8 cellular contexts compared by ENCODE assay signal in genomic region chr5:177495243-177496060, GRCh38. TPM values are rescaled to one million over a fixed set of nuclear protein-coding genes. Genes with fewer than 3 reads are reported as not detected.
DNase-seq lines count a peak whose midpoint lies in the region; ATAC-seq and TF ChIP-seq lines count a peak whose summit lies in the region.

No MANE protein-coding gene starts in this region.

- peaks cover 30% of the 10 kb centered on the region for H3K27me3 Mint-ChIP-seq in dendritic cell treated with granulocyte-macrophage colony-stimulating factor and Interleukin-4, amounts not matched to agents 40 ng/mL and 50 ng/mL, for 4 days
- no peaks in the 10 kb centered on the region for H3K27me3 Mint-ChIP-seq in mesothelial cell of epicardium (ENCODE audit: low read depth)

- no peak overlapping the region; the same call in 1 of the 2 replicates for H3K9ac ChIP-seq in OCI-LY3 (ENCODE audit: low read length)

- H3K4me1 Mint-ChIP-seq in dendritic cell treated with granulocyte-macrophage colony-stimulating factor and Interleukin-4, amounts not matched to agents 40 ng/mL and 50 ng/mL, for 4 days (ENCODE audit: low read depth), result peaks cover 80% of the 10 kb centered on the region
- H3K4me1 Mint-ChIP-seq in mesothelial cell of epicardium, result peaks cover 64% of the 10 kb centered on the region

- no peaks in the 10 kb centered on the region for H3K9me3 Mint-ChIP-seq in dendritic cell treated with granulocyte-macrophage colony-stimulating factor and Interleukin-4, amounts not matched to agents 40 ng/mL and 50 ng/mL, for 4 days
- no peaks in the 10 kb centered on the region for H3K9me3 Mint-ChIP-seq in mesothelial cell of epicardium

- no peak overlapping the region for H2AFZ ChIP-seq in OCI-LY3 (ENCODE audit: low read depth, low read length)

- no peaks in the 10 kb centered on the region for H4K20me1 ChIP-seq in OCI-LY3 (ENCODE audit: insufficient read depth, low read length)

- H3K4me3 Mint-ChIP-seq in dendritic cell treated with granulocyte-macrophage colony-stimulating factor and Interleukin-4, amounts not matched to agents 40 ng/mL and 50 ng/mL, for 4 days, result peak overlapping the region; percentile 77
- H3K4me3 Mint-ChIP-seq in mesothelial cell of epicardium, result peak overlapping the region; percentile 74

- no peaks in the 10 kb centered on the region for H3K79me2 ChIP-seq in OCI-LY3 (ENCODE audit: low read length)

- ATAC-seq in HG03460 (IDR thresholded peaks at IDR 0.05; ENCODE audit: unreplicated experiment) (no peak), GM21529 (IDR thresholded peaks at IDR 0.05; ENCODE audit: unreplicated experiment) (no peak)

- H3K4me3 ChIP-seq in OCI-LY3 (ENCODE audit: low read length), result no peak overlapping the region
- no peak overlapping the region for H3K4me3 ChIP-seq in effector memory CD4-positive, alpha-beta T cell (ENCODE audit: insufficient read depth, low read depth, low read length, poor library complexity, severe bottlenecking)

- intact Hi-C loops in dendritic cell treated with granulocyte-macrophage colony-stimulating factor and Interleukin-4, amounts not matched to agents 40 ng/mL and 50 ng/mL, for 4 days (cut with micrococcal nuclease), result loop anchor here (5.0 to 10.0 kb wide), 3 partner anchors 38 to 181 kb away; partner anchors contain the start of gene MXD3

- peak; percentile 85 for DNase-seq in ELR (ENCODE audit: low read depth)
- no peak for DNase-seq in mesothelial cell of epicardium (ENCODE audit: low spot score in 2 of 2, unreplicated experiment in 2 of 2)
- DNase-seq in stimulated activated CD4-positive, alpha-beta T cell treated with anti-CD3 and anti-CD28 coated beads, Interleukin-4, amount 100 ng/mL, for 1 hour, result no peak
- DNase-seq in effector memory CD4-positive, alpha-beta T cell, result no peak

- peaks cover 40% of the 10 kb centered on the region for H3K4me1 ChIP-seq in OCI-LY3 (ENCODE audit: low read length)
- peaks cover 18% of the 10 kb centered on the region for H3K4me1 ChIP-seq in effector memory CD4-positive, alpha-beta T cell (ENCODE audit: control insufficient read depth, insufficient read depth, low read length, poor library complexity, severe bottlenecking)

- no peaks in the 10 kb centered on the region for H3K9me3 ChIP-seq in OCI-LY3 (ENCODE audit: insufficient read depth, low read length)
- H3K9me3 ChIP-seq in effector memory CD4-positive, alpha-beta T cell (ENCODE audit: control insufficient read depth, low read length), result no peaks in the 10 kb centered on the region

- peaks cover 28% of the 10 kb centered on the region for H3K27me3 ChIP-seq in OCI-LY3 (ENCODE audit: low read depth, low read length)
- no peaks in the 10 kb centered on the region for H3K27me3 ChIP-seq in effector memory CD4-positive, alpha-beta T cell (replicated peaks; ENCODE audit: control insufficient read depth, insufficient read depth, low read length, poor library complexity, severe bottlenecking)

- H3K27ac Mint-ChIP-seq in dendritic cell treated with granulocyte-macrophage colony-stimulating factor and Interleukin-4, amounts not matched to agents 40 ng/mL and 50 ng/mL, for 4 days, result peak overlapping the region; percentile 83
- H3K27ac Mint-ChIP-seq in mesothelial cell of epicardium, result peak overlapping the region; percentile 96

- no peak for TF ChIP-seq CTCF in OCI-LY3 (IDR thresholded peaks at IDR 0.05; ENCODE audit: low read depth, low read length)
- TF ChIP-seq CTCF in mesothelial cell of epicardium (IDR thresholded peaks at IDR 0.05; ENCODE audit: unreplicated experiment), result no peak

- H3K36me3 Mint-ChIP-seq in dendritic cell treated with granulocyte-macrophage colony-stimulating factor and Interleukin-4, amounts not matched to agents 40 ng/mL and 50 ng/mL, for 4 days (ENCODE audit: low read depth), result peaks cover 30% of the 10 kb centered on the region
- peaks cover 13% of the 10 kb centered on the region for H3K36me3 Mint-ChIP-seq in mesothelial cell of epicardium

- no peak overlapping the region for H3K27ac ChIP-seq in OCI-LY3 (ENCODE audit: low read length)
- H3K27ac ChIP-seq in effector memory CD4-positive, alpha-beta T cell (ENCODE audit: insufficient read depth, low read length, poor library complexity, severe bottlenecking), result no peak overlapping the region

- H3K4me2 ChIP-seq in OCI-LY3 (ENCODE audit: low read length), result peak overlapping the region; percentile 82

- H3K36me3 ChIP-seq in OCI-LY3 (replicated peaks; ENCODE audit: low read depth, low read length), result no peaks in the 10 kb centered on the region
- H3K36me3 ChIP-seq in effector memory CD4-positive, alpha-beta T cell (ENCODE audit: control insufficient read depth, insufficient read depth, low read length), result no peaks in the 10 kb centered on the region

RNA-seq across cellular contexts. Expression of gene PDLIM7, which starts 2.0 kb away (rescaled TPM):
- 472 to 494 TPM (median 482 TPM) in 3 replicates for total RNA-seq in mesothelial cell of epicardium

RNA-seq across cellular contexts. Expression of gene DOK3, which starts 14.2 kb away (rescaled TPM):
- total RNA-seq in mesothelial cell of epicardium, result 4.7 to 7.8 TPM (median 5.8 TPM) in 3 replicates

RNA-seq across cellular contexts. Expression of gene DDX41, which starts 21.3 kb away (rescaled TPM):
- 91.2 to 101 TPM (median 95.4 TPM) in 3 replicates for total RNA-seq in mesothelial cell of epicardium

RNA-seq across cellular contexts. Expression of gene DBN1, which starts 22.0 kb away (rescaled TPM):
- 365 to 369 TPM (median 367 TPM) in 3 replicates for total RNA-seq in mesothelial cell of epicardium

RNA-seq across cellular contexts. Expression of gene PRR7, which starts 48.8 kb away (rescaled TPM):
- 5.3 to 5.9 TPM (median 5.7 TPM) in 3 replicates for total RNA-seq in mesothelial cell of epicardium
